25 cellular contexts compared by ENCODE assay signal in genomic region chrX:55109304-55109703, GRCh38. TPM values are rescaled to one million over a fixed set of nuclear protein-coding genes. Genes with fewer than 3 reads are reported as not detected.
DNase-seq lines count a peak whose midpoint lies in the region; ATAC-seq and TF ChIP-seq lines count a peak whose summit lies in the region.
"Had no signal": no experiment of that assay in that cellular context is flagged by ENCODE, and none has a peak within 500 bp of the region (broad histone marks: within the 10 kb centered on the region; RNA-seq: fewer than 3 reads in every experiment).

No MANE protein-coding gene starts in this region.

- H3K27me3 ChIP-seq in neural progenitor cell = no peaks in the 10 kb centered on the region
- H3K27me3 ChIP-seq: BE2C had no signal

- H3K27me3 Mint-ChIP-seq in neural progenitor cell (ENCODE audit: insufficient read depth, low read depth) = no peaks in the 10 kb centered on the region
- H3K27me3 Mint-ChIP-seq in immature natural killer cell (ENCODE audit: low read depth in 3 of 3) = peaks cover 0 to 3% (median 2%) of the 10 kb centered on the region in 3 donors
- H3K27me3 Mint-ChIP-seq: CD4-positive, alpha-beta T cell had no signal

- no peaks in the 10 kb centered on the region for H3K9me3 ChIP-seq in neural progenitor cell (ENCODE audit: low read depth)
- H3K9me3 ChIP-seq: BE2C had no signal

- DNase-seq in left cardiac atrium (peak; percentile 22), left ventricle myocardium superior (no peak), erythroblast (lab: John Stamatoyannopoulos, UW) (peak; percentile 27 to 39), neural progenitor cell (ENCODE audit: low spot score) (peak; percentile 13), COR-L47 (lab: John Stamatoyannopoulos, UW) (no peak), DMS 273 (lab: John Stamatoyannopoulos, UW; ENCODE audit: unreplicated experiment) (no peak), immature natural killer cell (no peak)
- no peak for DNase-seq in activated naive CD4-positive, alpha-beta T cell treated with Interleukin-2 at 50 U/mL for 16 hours
- DNase-seq: BE2C; Calu3; CD4-positive, alpha-beta T cell; DMS53; H9; MM.1S; NCI-H1092; NCI-H1436 treated with DMSO at 0.1 percent for 48 hours; NCI-H2029; NCI-H345; NCI-H524 treated with DMSO at 0.1 percent for 48 hours; SIG-M5 had no signal

- no peaks in the 10 kb centered on the region for H3K79me2 ChIP-seq in neural progenitor cell (ENCODE audit: low read depth)

- no peaks in the 10 kb centered on the region for H3F3A ChIP-seq in neural progenitor cell (ENCODE audit: low read depth)

- H3K36me3 Mint-ChIP-seq in neural progenitor cell (no peaks in the 10 kb centered on the region), immature natural killer cell (no peaks in the 10 kb centered on the region)

- H3K4me2 ChIP-seq in neural progenitor cell = no peak overlapping the region

- H3K4me3 ChIP-seq in neural progenitor cell = no peak overlapping the region

- intact Hi-C loops in left cardiac atrium (cut with DNase I) (no loop called here), left ventricle myocardium superior (cut with micrococcal nuclease) (no loop called here)

- H3K4me3 Mint-ChIP-seq in neural progenitor cell = no peak overlapping the region
- H3K4me3 Mint-ChIP-seq in immature natural killer cell = no peak overlapping the region
- H3K4me3 Mint-ChIP-seq: CD4-positive, alpha-beta T cell; H9 had no signal

- H4K20me1 ChIP-seq in neural progenitor cell (ENCODE audit: low read depth) = no peaks in the 10 kb centered on the region

- H2AFZ ChIP-seq in neural progenitor cell (replicated peaks) = no peak overlapping the region

- TF ChIP-seq CTCF in neural progenitor cell (IDR thresholded peaks at IDR 0.05) = no peak

- no peaks in the 10 kb centered on the region for H3K4me1 ChIP-seq in neural progenitor cell
- H3K4me1 ChIP-seq: BE2C had no signal

- H3K4me1 Mint-ChIP-seq in neural progenitor cell = no peaks in the 10 kb centered on the region
- H3K4me1 Mint-ChIP-seq in immature natural killer cell = no peaks in the 10 kb centered on the region

- no peaks in the 10 kb centered on the region for H3K36me3 ChIP-seq in neural progenitor cell
- H3K36me3 ChIP-seq: BE2C had no signal

- H3K9me3 Mint-ChIP-seq in neural progenitor cell (no peaks in the 10 kb centered on the region), immature natural killer cell (peaks cover 0 to 1% (median 0%) of the 10 kb centered on the region in 6 donors)
- H3K9me3 Mint-ChIP-seq: CD4-positive, alpha-beta T cell had no signal

- no peak for ATAC-seq in left cardiac atrium
- no peak for ATAC-seq in left ventricle myocardium superior
- ATAC-seq: SK-N-SH treated with all-trans-retinoic acid at 6 μM for 48 hours had no signal

- H3K27ac Mint-ChIP-seq in neural progenitor cell (no peak overlapping the region), immature natural killer cell (no peak overlapping the region)
- H3K27ac Mint-ChIP-seq: CD4-positive, alpha-beta T cell; H9 had no signal

- TF ChIP-seq POLR2A in erythroblast (IDR thresholded peaks at IDR 0.05; ENCODE audit: low read length) = no peak

- no peak overlapping the region for H3K9ac ChIP-seq in neural progenitor cell

- no peak overlapping the region for H3K27ac ChIP-seq in neural progenitor cell
- H3K27ac ChIP-seq: 22Rv1, RWPE1 had no signal

RNA-seq across cellular contexts. Expression of gene PAGE2, which starts 20.5 kb away (rescaled TPM):
- total RNA-seq in left cardiac atrium (not detected), left ventricle myocardium superior (not detected), neural progenitor cell (ENCODE audit: low replicate concordance) (0.69 TPM in 1 of 2 replicates, not detected in the other)
- polyA plus RNA-seq in immature natural killer cell = not detected
- total RNA-seq: Calu3; CD4-positive, alpha-beta T cell; H9; LHCN-M2 had no signal
- polyA plus RNA-seq: AG04450 had no signal

RNA-seq across cellular contexts. Expression of gene PAGE2B, which starts 34.5 kb away (rescaled TPM):
- total RNA-seq in left cardiac atrium (not detected), left ventricle myocardium superior (not detected), neural progenitor cell (ENCODE audit: low replicate concordance) (not detected in 2 replicates)
- polyA plus RNA-seq in immature natural killer cell = not detected
- total RNA-seq: Calu3, H9, LHCN-M2 had no signal
- polyA plus RNA-seq: AG04450 had no signal

Comparison
In these comparisons a context has a peak if more than half of its experiments do, and no peak if none do; other contexts are left out.
1. DNase-seq: peak in left cardiac atrium (single experiment), erythroblast (2 of 2) and neural progenitor cell (single experiment); none in left ventricle myocardium superior (single experiment), activated naive CD4-positive, alpha-beta T cell treated with Interleukin-2 at 50 U/mL for 16 hours (single experiment), COR-L47 (single experiment), DMS 273 (single experiment) and immature natural killer cell (0 of 3).